In genomic region chr1:167690053-167690452, GRCh38 we compare ENCODE assay signal across 1 cellular context.
TF ChIP-seq lines count a peak whose summit lies in the region.

No MANE protein-coding gene starts in this region.

TF ChIP-seq in H1, 55 proteins besides CTCF, POLR2A, EP300 and RAD21:
- no peak for TF ChIP-seq RFX5 (IDR thresholded peaks at IDR 0.05; ENCODE audit: borderline replicate concordance, low read depth, low read length)
- no peak for TF ChIP-seq USF2 (IDR thresholded peaks at IDR 0.05; ENCODE audit: low read length)
- TF ChIP-seq TAF7 (optimal IDR thresholded peaks at IDR 0.05; ENCODE audit: borderline replicate concordance, low read depth, low read length) = no peak
- TF ChIP-seq HDAC6 (IDR thresholded peaks at IDR 0.05; ENCODE audit: low read depth, low read length) = no peak
- no peak for TF ChIP-seq MAX (IDR thresholded peaks at IDR 0.05)
- TF ChIP-seq EZH2 (IDR thresholded peaks at IDR 0.05; ENCODE audit: low read depth, low read length, severe bottlenecking) = no peak
- TF ChIP-seq TCF12 (IDR thresholded peaks at IDR 0.05; ENCODE audit: low read depth, low read length) = no peak
- TF ChIP-seq SUZ12 (IDR thresholded peaks at IDR 0.05; ENCODE audit: low read length) = no peak
- TF ChIP-seq RXRA (IDR thresholded peaks at IDR 0.05; ENCODE audit: insufficient read depth, low read depth, low read length) = no peak
- no peak for TF ChIP-seq RBBP5 (IDR thresholded peaks at IDR 0.05; ENCODE audit: borderline replicate concordance, low read depth, low read length)
- no peak for TF ChIP-seq JUND (IDR thresholded peaks at IDR 0.05; ENCODE audit: low read length)
